ENCODE assay signal across 8 cellular contexts in genomic region chr15:42921049-42921731, GRCh38. TPM values are rescaled to one million over a fixed set of nuclear protein-coding genes. Genes with fewer than 3 reads are reported as not detected.
A peak's percentile ranks its signal among the peaks of the same experiment; 100 is the strongest.
DNase-seq lines count a peak whose midpoint lies in the region; ATAC-seq and TF ChIP-seq lines count a peak whose summit lies in the region.

No MANE protein-coding gene starts in this region.

- H3K79me2 ChIP-seq in PC-3 (ENCODE audit: low read length), result peaks cover 24% of the 10 kb centered on the region; the same call in 1 of the 2 replicates

- H4K20me1 ChIP-seq in PC-3 (ENCODE audit: low read length), result no peaks in the 10 kb centered on the region

- peak overlapping the region; percentile 84 for H3K4me2 ChIP-seq in PC-3 (ENCODE audit: low read length)

- H3K27ac ChIP-seq in PC-3 (ENCODE audit: low read length) (no peak overlapping the region), right cardiac atrium (ENCODE audit: low read length) (peak overlapping the region; percentile 3)

- ATAC-seq in PC-3, result no peak
- no peak for ATAC-seq in activated naive CD8-positive, alpha-beta T cell treated with anti-CD3 and anti-CD28 coated beads, Interleukin-2, amount 50 U/mL, for 24 hours
- peak in 1 of 2 donors; percentile 23 for ATAC-seq in right cardiac atrium

- peaks cover 1% of the 10 kb centered on the region for H3K36me3 Mint-ChIP-seq in activated naive CD8-positive, alpha-beta T cell treated with anti-CD3 and anti-CD28 coated beads, Interleukin-2, amount 50 U/mL, for 24 hours (ENCODE audit: low read depth)

- H3K4me3 ChIP-seq in PC-3 (ENCODE audit: low read length), result peak overlapping the region; percentile 74
- H3K4me3 ChIP-seq in right cardiac atrium (ENCODE audit: low read length), result peak overlapping the region; percentile 69
- H3K4me3 ChIP-seq in skeletal muscle cell (ENCODE audit: low read depth, low read length), result peak overlapping the region; percentile 79

- no peak for TF ChIP-seq CTCF in PC-3 (conservative IDR thresholded peaks at IDR 0.05; ENCODE audit: low read depth, low read length)

- DNase-seq in NCI-H146 treated with DMSO at 0.1 percent for 48 hours (lab: John Stamatoyannopoulos, UW; ENCODE audit: unreplicated experiment) (peak; percentile 2), NCI-H146 (lab: John Stamatoyannopoulos, UW) (no peak), PC-3 (no peak), right cardiac atrium (peak in 2 of 3 donors; percentile 71 to 73), skeletal muscle cell (ENCODE audit: low read depth) (no peak), NCI-H2029 treated with DMSO at 0.1 percent for 48 hours (lab: John Stamatoyannopoulos, UW) (no peak), NCI-H524 treated with DMSO at 0.1 percent for 48 hours (lab: John Stamatoyannopoulos, UW) (no peak)
- peak; percentile 48 for DNase-seq in activated naive CD8-positive, alpha-beta T cell treated with anti-CD3 and anti-CD28 coated beads, Interleukin-2, amount 50 U/mL, for 24 hours

- H3K9me3 Mint-ChIP-seq in activated naive CD8-positive, alpha-beta T cell treated with anti-CD3 and anti-CD28 coated beads, Interleukin-2, amount 50 U/mL, for 24 hours, result no peaks in the 10 kb centered on the region

- H3K9me3 ChIP-seq in PC-3 (ENCODE audit: low read length) (no peaks in the 10 kb centered on the region), right cardiac atrium (ENCODE audit: control insufficient read depth, low read length) (no peaks in the 10 kb centered on the region)

- no peak overlapping the region for H3K9ac ChIP-seq in PC-3 (ENCODE audit: low read length)

- POLR2A ChIA-PET in PC-3 (lab: Charles Lee; ENCODE audit: unreplicated experiment), result no interaction called here

- no peaks in the 10 kb centered on the region for H3K27me3 Mint-ChIP-seq in activated naive CD8-positive, alpha-beta T cell treated with anti-CD3 and anti-CD28 coated beads, Interleukin-2, amount 50 U/mL, for 24 hours

- peaks cover 29% of the 10 kb centered on the region for H3K4me1 Mint-ChIP-seq in activated naive CD8-positive, alpha-beta T cell treated with anti-CD3 and anti-CD28 coated beads, Interleukin-2, amount 50 U/mL, for 24 hours

- no peaks in the 10 kb centered on the region for H3F3A ChIP-seq in PC-3 (ENCODE audit: low read length, unreplicated experiment)

- no peaks in the 10 kb centered on the region for H3K36me3 ChIP-seq in PC-3 (ENCODE audit: low read depth, low read length)

- BruUV-seq in PC-3 (replicated peaks; lab: Mats Ljungman, UMichigan), result TSS peak; percentile 50

- H3K9me2 ChIP-seq in PC-3 (replicated peaks; ENCODE audit: low read length), result no peaks in the 10 kb centered on the region

- peak overlapping the region; percentile 96 for H3K27ac Mint-ChIP-seq in activated naive CD8-positive, alpha-beta T cell treated with anti-CD3 and anti-CD28 coated beads, Interleukin-2, amount 50 U/mL, for 24 hours

- peak overlapping the region; percentile 84 for H2AFZ ChIP-seq in PC-3 (ENCODE audit: low read length)

- peak overlapping the region; percentile 93 for H3K4me3 Mint-ChIP-seq in activated naive CD8-positive, alpha-beta T cell treated with anti-CD3 and anti-CD28 coated beads, Interleukin-2, amount 50 U/mL, for 24 hours

- 1% methylated on average over 36 of the region's 36 CpGs for WGBS in right cardiac atrium

- no peaks in the 10 kb centered on the region for H3K27me3 ChIP-seq in PC-3 (ENCODE audit: low read length)
- no peaks in the 10 kb centered on the region for H3K27me3 ChIP-seq in right cardiac atrium (ENCODE audit: control insufficient read depth, insufficient read depth)

- peaks cover 21% of the 10 kb centered on the region for H3K4me1 ChIP-seq in PC-3 (ENCODE audit: insufficient read depth, low read length)
- H3K4me1 ChIP-seq in right cardiac atrium (ENCODE audit: control insufficient read depth, insufficient read depth, low read length), result no peaks in the 10 kb centered on the region

- CTCF ChIA-PET in PC-3 (lab: Charles Lee), result interaction anchor here (0.5 kb wide), 1 partner anchor 121 kb away, joined by 3 read pairs; no protein-coding TSS in a partner anchor

- intact Hi-C loops in PC-3 (cut with micrococcal nuclease) (no loop called here), right cardiac atrium (cut with DNase I) (loop anchor here in 1 of 4 donors (10.0 kb wide), 1 partner anchor 216 kb away; no protein-coding TSS in a partner anchor)

RNA-seq across cellular contexts. Expression of gene TTBK2, which starts 0.6 kb away (rescaled TPM):
- total RNA-seq in PC-3 (2014; rRNA removed), result 3.5 and 6.0 TPM in 2 replicates
- 10 to 100 TPM; 26.7 to 38.6 (median 31.7) TPM for total RNA-seq in right cardiac atrium
- 7.9 TPM for polyA plus RNA-seq in right cardiac atrium

Comparison
In these comparisons a context has a peak if more than half of its experiments do, and no peak if none do; other contexts are left out.
1. DNase-seq: peak in NCI-H146 treated with DMSO at 0.1 percent for 48 hours (single experiment), activated naive CD8-positive, alpha-beta T cell treated with anti-CD3 and anti-CD28 coated beads, Interleukin-2, amount 50 U/mL, for 24 hours (single experiment) and right cardiac atrium (2 of 3); none in NCI-H146 (single experiment), PC-3 (single experiment), skeletal muscle cell (single experiment), NCI-H2029 treated with DMSO at 0.1 percent for 48 hours (single experiment) and NCI-H524 treated with DMSO at 0.1 percent for 48 hours (single experiment).
2. Peak in every context shown above with its lines, with median percentiles within 50 percentile points of each other: H3K4me3 ChIP-seq.